26 cellular contexts compared by ENCODE assay signal in genomic region chr22:45071618-45072017, GRCh38.
DNase-seq lines count a peak whose midpoint lies in the region; ATAC-seq, FAIRE-seq and TF ChIP-seq lines count a peak whose summit lies in the region.
"Had no signal": no experiment of that assay in that cellular context is flagged by ENCODE, and none has a peak within 500 bp of the region (broad histone marks: within the 10 kb centered on the region; RNA-seq: fewer than 3 reads in every experiment).

No MANE protein-coding gene starts in this region.

- H3K4me2 ChIP-seq in astrocyte (ENCODE audit: low read length): peak overlapping the region; percentile 78
- no peak overlapping the region for H3K4me2 ChIP-seq in mesendoderm (ENCODE audit: low read length)

- TF ChIP-seq CTCF in astrocyte (IDR thresholded peaks at IDR 0.05; ENCODE audit: insufficient read depth, low read depth, low read length) (no peak), HFFc6 (IDR thresholded peaks at IDR 0.05) (no peak)

- H3K27ac Mint-ChIP-seq in astrocyte (ENCODE audit: unreplicated experiment) (no peak overlapping the region), HFFc6 (no peak overlapping the region)
- H3K27ac Mint-ChIP-seq in activated CD4-positive, alpha-beta T cell treated with anti-CD3 and anti-CD28 coated beads, Interleukin-2, amount 10 ng/mL, durations not matched to agents 7 days and 5 days: no peak overlapping the region
- H3K27ac Mint-ChIP-seq: activated CD8-positive, alpha-beta T cell treated with anti-CD3 and anti-CD28 coated beads for 36 hours; CD4-positive, alpha-beta T cell; dendritic cell treated with granulocyte-macrophage colony-stimulating factor and Interleukin-4, amounts not matched to agents 40 ng/mL and 50 ng/mL, for 4 days; memory B cell had no signal

- H3K23ac ChIP-seq in mesendoderm (ENCODE audit: low read length): no peak overlapping the region

- H3K79me2 ChIP-seq in astrocyte (ENCODE audit: insufficient read depth, low read length): no peaks in the 10 kb centered on the region
- H3K79me2 ChIP-seq in mesendoderm (ENCODE audit: control insufficient read depth, insufficient read depth, low read length): no peaks in the 10 kb centered on the region

- H2BK5ac ChIP-seq in mesendoderm (ENCODE audit: low read length): no peak overlapping the region

- peak overlapping the region; percentile 20 for H3K27ac ChIP-seq in HUES48 (ENCODE audit: low read depth, low read length)
- H3K27ac ChIP-seq in astrocyte (ENCODE audit: low read depth, low read length): no peak overlapping the region
- no peak overlapping the region for H3K27ac ChIP-seq in mesendoderm (ENCODE audit: low read depth, low read length)
- H3K27ac ChIP-seq: esophagus muscularis mucosa, heart right ventricle, skin epidermis, suprapubic skin had no signal

- H3K27me3 Mint-ChIP-seq in astrocyte (ENCODE audit: low read depth, unreplicated experiment) (peaks cover 9% of the 10 kb centered on the region), HFFc6 (ENCODE audit: insufficient read depth) (peaks cover 25% of the 10 kb centered on the region)
- H3K27me3 Mint-ChIP-seq in activated CD4-positive, alpha-beta T cell treated with anti-CD3 and anti-CD28 coated beads, Interleukin-2, amount 10 ng/mL, durations not matched to agents 7 days and 5 days: peaks cover 22% of the 10 kb centered on the region

- peak; percentile 28 for DNase-seq in COLO668 (lab: John Stamatoyannopoulos, UW; ENCODE audit: unreplicated experiment)
- no peak for DNase-seq in astrocyte (ENCODE audit: low read depth)
- no peak for DNase-seq in mesendoderm
- DNase-seq in HFFc6: no peak
- no peak for DNase-seq in activated CD4-positive, alpha-beta T cell treated with anti-CD3 and anti-CD28 coated beads, Interleukin-2, amount 10 ng/mL, durations not matched to agents 7 days and 5 days
- DNase-seq in left cardiac atrium: no peak
- DNase-seq: activated CD8-positive, alpha-beta memory T cell treated with anti-CD3 and anti-CD28 coated beads, Interleukin-2, amount 50 U/mL, for 48 hours; activated naive CD4-positive, alpha-beta T cell treated with anti-CD3 and anti-CD28 coated beads, Interleukin-2, amount 50 U/mL, for 16 hours; CD4-positive, alpha-beta T cell; heart right ventricle; left colon; NCI-H1092 treated with DMSO at 0.1 percent for 48 hours; NCI-H1930; NCI-H524 treated with DMSO at 0.1 percent for 48 hours; stimulated activated naive CD4-positive, alpha-beta T cell had no signal

- H3K79me1 ChIP-seq in mesendoderm (ENCODE audit: low read length): no peaks in the 10 kb centered on the region

- H3K4me1 ChIP-seq in HUES48 (ENCODE audit: control insufficient read depth, insufficient read depth, low read length): peaks cover 23% of the 10 kb centered on the region
- peaks cover 15% of the 10 kb centered on the region for H3K4me1 ChIP-seq in astrocyte (ENCODE audit: insufficient read depth, low read length)
- peaks cover 2% of the 10 kb centered on the region for H3K4me1 ChIP-seq in mesendoderm (ENCODE audit: control insufficient read depth, low read depth, low read length)
- H3K4me1 ChIP-seq: esophagus muscularis mucosa, heart right ventricle had no signal

- H3K27me3 ChIP-seq in HUES48 (ENCODE audit: control insufficient read depth, insufficient read depth, low read length) (0 out of 2 replicates have a peak, but pooled peaks cover 2% of the 10 kb centered on the region), astrocyte (ENCODE audit: insufficient read depth, low read length) (peaks cover 5% of the 10 kb centered on the region), mesendoderm (ENCODE audit: insufficient read depth, low read length, poor library complexity) (no peaks in the 10 kb centered on the region)

- no peak overlapping the region for H4K8ac ChIP-seq in mesendoderm (ENCODE audit: low read depth, low read length)

- H3K9me3 Mint-ChIP-seq in astrocyte (ENCODE audit: unreplicated experiment): peaks cover 3% of the 10 kb centered on the region
- peaks cover 6% of the 10 kb centered on the region for H3K9me3 Mint-ChIP-seq in HFFc6
- peaks cover 2% of the 10 kb centered on the region for H3K9me3 Mint-ChIP-seq in activated CD4-positive, alpha-beta T cell treated with anti-CD3 and anti-CD28 coated beads, Interleukin-2, amount 10 ng/mL, durations not matched to agents 7 days and 5 days
- H3K9me3 Mint-ChIP-seq: activated CD8-positive, alpha-beta T cell treated with anti-CD3 and anti-CD28 coated beads for 36 hours; dendritic cell treated with granulocyte-macrophage colony-stimulating factor and Interleukin-4, amounts not matched to agents 40 ng/mL and 50 ng/mL, for 4 days had no signal

- no peak overlapping the region for H3K18ac ChIP-seq in mesendoderm (ENCODE audit: low read length)

- H3K9me3 ChIP-seq in HUES48 (ENCODE audit: control insufficient read depth, insufficient read depth, low read length) (0 out of 2 replicates have a peak, but pooled peaks cover 3% of the 10 kb centered on the region), astrocyte (ENCODE audit: insufficient read depth, low read depth, low read length) (no peaks in the 10 kb centered on the region)
- H3K9me3 ChIP-seq: suprapubic skin had no signal

- H3K9ac ChIP-seq in HUES48 (ENCODE audit: low read depth, low read length): no peak overlapping the region
- peak overlapping the region; percentile 51 for H3K9ac ChIP-seq in astrocyte (ENCODE audit: low read length)
- H3K9ac ChIP-seq in mesendoderm (ENCODE audit: low read length): peak overlapping the region; percentile 41

- H2BK120ac ChIP-seq in mesendoderm (ENCODE audit: low read depth, low read length): no peak overlapping the region

- no peak for FAIRE-seq in astrocyte (lab: Jason Lieb, UNC)
- FAIRE-seq: D721Med, frontal cortex, GM12878 had no signal

- no peak overlapping the region for H2BK15ac ChIP-seq in mesendoderm (replicated peaks; ENCODE audit: low read depth)

- H3K4me3 Mint-ChIP-seq in astrocyte (ENCODE audit: unreplicated experiment): no peak overlapping the region
- H3K4me3 Mint-ChIP-seq in HFFc6: no peak overlapping the region
- H3K4me3 Mint-ChIP-seq in activated CD4-positive, alpha-beta T cell treated with anti-CD3 and anti-CD28 coated beads, Interleukin-2, amount 10 ng/mL, durations not matched to agents 7 days and 5 days: no peak overlapping the region
- H3K4me3 Mint-ChIP-seq: activated CD8-positive, alpha-beta T cell treated with anti-CD3 and anti-CD28 coated beads for 36 hours; CD4-positive, alpha-beta T cell; dendritic cell treated with granulocyte-macrophage colony-stimulating factor and Interleukin-4, amounts not matched to agents 40 ng/mL and 50 ng/mL, for 4 days; memory B cell had no signal

- CTCF ChIA-PET in activated CD4-positive, alpha-beta T cell treated with anti-CD3 and anti-CD28 coated beads, Interleukin-2, amount 10 ng/mL, durations not matched to agents 7 days and 5 days (lab: Charles Lee): no interaction called here

- no peaks in the 10 kb centered on the region for H4K20me1 ChIP-seq in astrocyte (ENCODE audit: insufficient read depth, low read length)

- peak overlapping the region; percentile 5 for H3K56ac ChIP-seq in mesendoderm (ENCODE audit: low read length)

- H3K4me3 ChIP-seq in HUES48 (ENCODE audit: low read depth, low read length) (0 out of 2 replicates have a peak overlapping the region, but pooled peaks have one; percentile 42), astrocyte (ENCODE audit: insufficient read depth, low read depth, low read length) (no peak overlapping the region), mesendoderm (ENCODE audit: low read length) (no peak overlapping the region)
- H3K4me3 ChIP-seq: esophagus muscularis mucosa, GM12878, heart right ventricle, skin epidermis, suprapubic skin had no signal

- H3K36me3 ChIP-seq in HUES48 (ENCODE audit: control insufficient read depth, insufficient read depth, low read length) (no peaks in the 10 kb centered on the region), astrocyte (ENCODE audit: insufficient read depth, low read length) (no peaks in the 10 kb centered on the region), mesendoderm (ENCODE audit: control insufficient read depth, insufficient read depth, low read length) (no peaks in the 10 kb centered on the region)
- H3K36me3 ChIP-seq: esophagus muscularis mucosa, heart right ventricle, suprapubic skin had no signal

- H3K4me1 Mint-ChIP-seq in astrocyte (ENCODE audit: low read depth, unreplicated experiment) (peaks cover 11% of the 10 kb centered on the region), HFFc6 (ENCODE audit: low read depth) (peaks cover 14% of the 10 kb centered on the region)
- no peaks in the 10 kb centered on the region for H3K4me1 Mint-ChIP-seq in activated CD4-positive, alpha-beta T cell treated with anti-CD3 and anti-CD28 coated beads, Interleukin-2, amount 10 ng/mL, durations not matched to agents 7 days and 5 days
- H3K4me1 Mint-ChIP-seq: memory B cell had no signal

- H2AK5ac ChIP-seq in mesendoderm (ENCODE audit: low read length): no peak overlapping the region

- ATAC-seq in left cardiac atrium: no peak
- ATAC-seq: activated CD8-positive, alpha-beta T cell treated with anti-CD3 and anti-CD28 coated beads for 36 hours; GM12878; heart right ventricle; left colon had no signal

- intact Hi-C loops in left cardiac atrium (cut with DNase I): no loop called here

- H3K4ac ChIP-seq in mesendoderm (ENCODE audit: low read depth, low read length): no peak overlapping the region

- H2AFZ ChIP-seq in astrocyte (ENCODE audit: low read depth, low read length): no peak overlapping the region

- H3K36me3 Mint-ChIP-seq in astrocyte (ENCODE audit: low read depth, unreplicated experiment) (no peaks in the 10 kb centered on the region), HFFc6 (ENCODE audit: low read depth) (peaks cover 6% of the 10 kb centered on the region; the same call in 1 of the 2 replicates)
- H3K36me3 Mint-ChIP-seq in activated CD4-positive, alpha-beta T cell treated with anti-CD3 and anti-CD28 coated beads, Interleukin-2, amount 10 ng/mL, durations not matched to agents 7 days and 5 days (ENCODE audit: low read depth): peaks cover 2% of the 10 kb centered on the region
- H3K36me3 Mint-ChIP-seq: brain, memory B cell had no signal

- no peak overlapping the region for H4K5ac ChIP-seq in mesendoderm (ENCODE audit: low read length)

- POLR2A ChIA-PET in activated CD4-positive, alpha-beta T cell treated with anti-CD3 and anti-CD28 coated beads, Interleukin-2, amount 10 ng/mL, durations not matched to agents 7 days and 5 days (lab: Charles Lee): no interaction called here

- WGBS in mesendoderm (ENCODE audit: extremely low coverage, insufficient coverage, low lambda C conversion rate): no CpG with 5 or more reads among the region's 9 CpGs
